In the genomic region with DNA sequence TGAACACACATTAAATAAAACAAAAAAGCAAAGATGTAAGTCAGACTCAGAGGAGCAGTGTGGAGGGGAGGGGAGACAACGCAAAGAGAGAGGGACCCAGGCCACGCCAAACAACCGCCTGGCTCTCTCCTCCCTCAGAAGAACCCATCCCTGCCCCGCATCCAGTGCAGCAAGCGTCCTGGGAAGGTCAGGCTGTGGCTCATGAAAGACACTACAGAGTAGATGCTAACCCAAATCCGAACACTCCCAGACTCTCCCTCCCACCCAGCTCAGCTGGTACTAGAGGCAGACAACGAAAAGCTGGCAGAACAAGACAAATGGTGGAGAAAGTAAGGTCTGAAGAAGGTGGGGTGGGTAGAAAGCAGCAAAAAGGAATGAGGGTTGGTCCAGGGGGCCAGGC, we compare ENCODE assay signal across 26 cellular contexts. TPM values are rescaled to one million over a fixed set of nuclear protein-coding genes. Genes with fewer than 3 reads are reported as not detected.
"Had no signal": no experiment of that assay in that cellular context is flagged by ENCODE, and none has a peak within 500 bp of the region (broad histone marks: within the 10 kb centered on the region; RNA-seq: fewer than 3 reads in every experiment).

No MANE protein-coding gene starts in this region.

- H3K27ac ChIP-seq: VCaP had no signal

- ATAC-seq: activated naive CD4-positive, alpha-beta T cell treated with anti-CD3 and anti-CD28 coated beads, Interleukin-2, amount 50 U/mL, for 72 hours; activated naive CD8-positive, alpha-beta T cell treated with anti-CD3 and anti-CD28 coated beads, Interleukin-2, amount 50 U/mL, for 24 hours; activated T-cell treated with anti-CD3 and anti-CD28 coated beads, Interleukin-2, amount 50 U/mL, for 4 hours; T-cell had no signal

- H3K27ac Mint-ChIP-seq: activated CD4-positive, alpha-beta memory T cell treated with anti-CD3 and anti-CD28 coated beads for 36 hours; activated CD4-positive, alpha-beta T cell treated with anti-CD3 and anti-CD28 coated beads, Interleukin-2, amount 10 ng/mL, durations not matched to agents 7 days and 5 days; activated naive CD4-positive, alpha-beta T cell treated with anti-CD3 and anti-CD28 coated beads, Interleukin-2, amount 50 U/mL, for 72 hours; activated naive CD8-positive, alpha-beta T cell treated with anti-CD3 and anti-CD28 coated beads, Interleukin-2, amount 50 U/mL, for 24 hours; T-cell had no signal

- H3K36me3 Mint-ChIP-seq: activated CD4-positive, alpha-beta memory T cell treated with anti-CD3 and anti-CD28 coated beads for 36 hours; activated naive CD4-positive, alpha-beta T cell treated with anti-CD3 and anti-CD28 coated beads, Interleukin-2, amount 50 U/mL, for 72 hours; brain; T-cell had no signal

- H3K4me3 Mint-ChIP-seq: activated CD4-positive, alpha-beta memory T cell treated with anti-CD3 and anti-CD28 coated beads for 36 hours; activated CD4-positive, alpha-beta T cell treated with anti-CD3 and anti-CD28 coated beads, Interleukin-2, amount 10 ng/mL, durations not matched to agents 7 days and 5 days; activated naive CD8-positive, alpha-beta T cell treated with anti-CD3 and anti-CD28 coated beads, Interleukin-2, amount 50 U/mL, for 24 hours; activated T-cell treated with anti-CD3 and anti-CD28 coated beads, Interleukin-2, amount 50 U/mL, for 4 hours; brain; T-cell had no signal

- H3K27me3 Mint-ChIP-seq: activated CD4-positive, alpha-beta memory T cell treated with anti-CD3 and anti-CD28 coated beads for 36 hours had no signal

- DNase-seq: activated CD4-positive, alpha-beta memory T cell treated with anti-CD3 and anti-CD28 coated beads for 36 hours; activated CD4-positive, alpha-beta T cell treated with anti-CD3 and anti-CD28 coated beads, Interleukin-2, amount 10 ng/mL, durations not matched to agents 7 days and 5 days; activated CD4-positive, CD25-positive, alpha-beta regulatory T cell; activated CD8-positive, alpha-beta memory T cell treated with anti-CD3 and anti-CD28 coated beads for 24 hours; activated effector memory CD4-positive, alpha-beta T cell treated with anti-CD3 and anti-CD28 coated beads, Interleukin-2, amount 50 U/mL, for 16 hours; activated naive CD4-positive, alpha-beta T cell treated with Interleukin-2 at 50 U/mL for 16 hours; activated naive CD8-positive, alpha-beta T cell treated with anti-CD3 and anti-CD28 coated beads, Interleukin-2, amount 50 U/mL, for 24 hours; activated T-cell treated with anti-CD3 and anti-CD28 coated beads, Interleukin-2, amount 50 U/mL, for 4 hours; amniotic stem cell; IMR-90; Kasumi-1; KBM-7; NCI-H1105 treated with DMSO at 0.1 percent for 48 hours; NCI-H1436 treated with DMSO at 0.1 percent for 48 hours; NCI-H187; NCI-H2081; NCI-H510A treated with DMSO at 0.1 percent for 48 hours; NCI-H69; NK-92 treated with Interleukin-12 subunit alpha and Interleukin-12 subunit beta, amount 100 ng/mL, for 24 hours; SHP77 treated with DMSO at 0.1 percent for 48 hours; T-cell; T-helper 2 cell; T1000 had no signal

- H3K9me3 Mint-ChIP-seq: activated CD4-positive, alpha-beta memory T cell treated with anti-CD3 and anti-CD28 coated beads for 36 hours; activated CD4-positive, alpha-beta T cell treated with anti-CD3 and anti-CD28 coated beads, Interleukin-2, amount 10 ng/mL, durations not matched to agents 7 days and 5 days; activated naive CD4-positive, alpha-beta T cell treated with anti-CD3 and anti-CD28 coated beads, Interleukin-2, amount 50 U/mL, for 72 hours; activated naive CD8-positive, alpha-beta T cell treated with anti-CD3 and anti-CD28 coated beads, Interleukin-2, amount 50 U/mL, for 24 hours; activated T-cell treated with anti-CD3 and anti-CD28 coated beads, Interleukin-2, amount 50 U/mL, for 4 hours; brain; T-cell had no signal

RNA-seq across cellular contexts. Expression of a gene that starts 39.0 kb away (rescaled TPM):
- total RNA-seq: activated CD4-positive, alpha-beta memory T cell treated with anti-CD3 and anti-CD28 coated beads for 36 hours; activated CD4-positive, alpha-beta T cell treated with anti-CD3 and anti-CD28 coated beads, Interleukin-2, amount 10 ng/mL, durations not matched to agents 7 days and 5 days; activated naive CD4-positive, alpha-beta T cell treated with anti-CD3 and anti-CD28 coated beads, Interleukin-2, amount 50 U/mL, for 72 hours had no signal
